9 cellular contexts compared by ENCODE assay signal in the genomic region with DNA sequence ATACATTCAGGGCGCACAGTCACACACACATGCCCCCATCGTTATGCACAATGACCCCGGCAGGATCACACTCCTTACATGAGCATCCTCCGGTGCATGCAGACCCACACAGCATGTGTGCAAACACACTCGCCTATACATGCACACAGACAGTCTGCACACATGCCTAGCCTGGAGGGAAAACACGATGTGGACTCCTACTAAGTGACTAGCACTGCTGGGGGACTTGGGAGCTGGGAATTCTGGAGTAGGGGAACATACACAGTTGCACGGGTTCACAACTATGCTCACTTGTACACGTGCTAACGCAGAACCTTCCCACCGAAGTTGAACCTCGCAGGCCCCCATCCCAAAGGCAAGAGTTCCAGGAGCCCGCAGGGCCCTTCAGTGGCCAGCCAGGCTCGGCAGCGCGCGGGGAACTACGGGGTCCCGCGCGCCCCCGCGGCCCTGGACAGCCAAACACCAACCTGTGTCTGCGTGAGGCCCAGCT. TPM values are rescaled to one million over a fixed set of nuclear protein-coding genes. Genes with fewer than 3 reads are reported as not detected.
DNase-seq lines count a peak whose midpoint lies in the region; ATAC-seq and TF ChIP-seq lines count a peak whose summit lies in the region.
"Had no signal": no experiment of that assay in that cellular context is flagged by ENCODE, and none has a peak within 500 bp of the region (broad histone marks: within the 10 kb centered on the region; RNA-seq: fewer than 3 reads in every experiment).

No MANE protein-coding gene starts in this region.

- no peak for ATAC-seq in Right ventricle myocardium inferior
- ATAC-seq in HG03280 (IDR thresholded peaks at IDR 0.05; ENCODE audit: unreplicated experiment), result no peak
- ATAC-seq in omental fat pad (ENCODE audit: low FRiP score), result no peak

- no peak for TF ChIP-seq CTCF in omental fat pad (IDR thresholded peaks at IDR 0.05)
- no peak for TF ChIP-seq CTCF in brain microvascular endothelial cell (IDR thresholded peaks at IDR 0.05; ENCODE audit: low read depth, low read length, missing control alignments)

- H3K4me1 ChIP-seq in muscle layer of colon (ENCODE audit: insufficient read depth, low read length) (peaks cover 30% of the 10 kb centered on the region), urinary bladder (ENCODE audit: insufficient read depth) (no peaks in the 10 kb centered on the region)

- H3K27me3 ChIP-seq in muscle layer of colon (ENCODE audit: control insufficient read depth in 1 of 2, insufficient read depth in 2 of 2, low read length in 2 of 2), result peaks cover 51 to 88% of the 10 kb centered on the region in 2 donors
- peaks cover 80% of the 10 kb centered on the region for H3K27me3 ChIP-seq in brain microvascular endothelial cell (replicated peaks)

- H3K36me3 ChIP-seq in muscle layer of colon (ENCODE audit: insufficient read depth, low read length) (no peaks in the 10 kb centered on the region), urinary bladder (ENCODE audit: insufficient read depth) (no peaks in the 10 kb centered on the region), brain microvascular endothelial cell (replicated peaks) (no peaks in the 10 kb centered on the region)

- H3K9me3 ChIP-seq in muscle layer of colon (ENCODE audit: low read length), result no peaks in the 10 kb centered on the region

- no peak overlapping the region for H3K27ac ChIP-seq in muscle layer of colon (ENCODE audit: low read depth, low read length)
- no peak overlapping the region for H3K27ac ChIP-seq in urinary bladder (ENCODE audit: low read depth)
- H3K27ac ChIP-seq in brain microvascular endothelial cell, result no peak overlapping the region

- DNase-seq in Right ventricle myocardium inferior (ENCODE audit: missing footprints) (peak; percentile 16), cardiac septum (ENCODE audit: low spot score) (no peak), cerebellar cortex (ENCODE audit: low spot score) (peak; percentile 27), omental fat pad (ENCODE audit: low spot score) (no peak), brain microvascular endothelial cell (no peak)

- in situ Hi-C loops in brain microvascular endothelial cell (cut with HindIII; ENCODE audit: low pct_ligation_motif_present, low sequenced_read_pairs), result no loop called here

- intact Hi-C loops in Right ventricle myocardium inferior (cut with DNase I) (no loop called here), cardiac septum (cut with DNase I) (loop anchor here (5.0 to 10.0 kb wide), 2 partner anchors 41 to 288 kb away; a partner anchor contains a TSS)

- H3K4me3 ChIP-seq in muscle layer of colon (ENCODE audit: low read depth in 1 of 2, low read length in 2 of 2) (peak overlapping the region; percentile 10 to 31), urinary bladder (ENCODE audit: low read depth, low read length) (peak overlapping the region; percentile 47), brain microvascular endothelial cell (ENCODE audit: low read depth, low read length) (no peak overlapping the region)

- H3K9ac ChIP-seq in muscle layer of colon (ENCODE audit: low read length), result no peak overlapping the region

- 27% methylated on average over 23 of the region's 23 CpGs for WGBS in urinary bladder

RNA-seq across cellular contexts. Expression of a gene that starts 2.0 kb away (rescaled TPM):
- total RNA-seq in Right ventricle myocardium inferior, result not detected
- total RNA-seq in cardiac septum, result not detected
- not detected for total RNA-seq in urinary bladder
- polyA plus RNA-seq in urinary bladder, result 0.16 TPM
- total RNA-seq in omental fat pad, result under 1 TPM in 1 of 4 donors, not detected in 3; 0.28 TPM
- total RNA-seq: liver had no signal
- polyA plus RNA-seq: liver had no signal

RNA-seq across cellular contexts. Expression of a gene that starts 24.0 kb away (rescaled TPM):
- not detected for total RNA-seq in Right ventricle myocardium inferior
- total RNA-seq in cardiac septum, result 0.16 TPM
- total RNA-seq in urinary bladder, result not detected
- 0.20 TPM for polyA plus RNA-seq in urinary bladder
- total RNA-seq in omental fat pad, result under 1 TPM in 1 of 4 donors, not detected in 3; 0.37 TPM
- total RNA-seq: liver had no signal
- polyA plus RNA-seq: liver had no signal

Comparison
In these comparisons a context has a peak if more than half of its experiments do, and no peak if none do; other contexts are left out.
1. DNase-seq: peak in Right ventricle myocardium inferior (single experiment) and cerebellar cortex (single experiment); none in cardiac septum (single experiment), omental fat pad (single experiment) and brain microvascular endothelial cell (single experiment).